In genomic region chr14:77980475-77981321, GRCh38 we compare ENCODE assay signal across 8 cellular contexts.
DNase-seq lines count a peak whose midpoint lies in the region; ATAC-seq and TF ChIP-seq lines count a peak whose summit lies in the region.

No MANE protein-coding gene starts in this region.

- H3K27me3 ChIP-seq in HUES6 (ENCODE audit: control insufficient read depth, insufficient read depth, low read length) (peaks cover 20% of the 10 kb centered on the region), iPS DF 6.9 (ENCODE audit: control insufficient read depth, insufficient read depth, low read length) (no peaks in the 10 kb centered on the region), gastrocnemius medialis (peaks cover 0 to 10% (median 0%) of the 10 kb centered on the region in 3 donors)

- no peaks in the 10 kb centered on the region for H3K4me1 Mint-ChIP-seq in activated T-helper 17 cell treated with anti-CD3 and anti-CD28 coated beads, Interleukin-2, amount 50 U/mL, for 72 hours

- H3K4me3 ChIP-seq in HUES6 (ENCODE audit: low read depth, low read length) (peak overlapping the region; percentile 55), iPS DF 6.9 (ENCODE audit: low read length) (peak overlapping the region; percentile 57; the same call in 1 of the 2 replicates), gastrocnemius medialis (peak overlapping the region; percentile 36 to 46 (median 41)), OCI-LY7 (ENCODE audit: low read depth, low read length, poor library complexity, severe bottlenecking) (no peak overlapping the region)

- DNase-seq in iPS DF 6.9 (ENCODE audit: low read depth, low spot score): no peak
- no peak for DNase-seq in gastrocnemius medialis
- DNase-seq in GM10248 (ENCODE audit: extremely low spot score): no peak
- DNase-seq in activated T-cell treated with anti-CD3 and anti-CD28 coated beads, Interleukin-2, amount 50 U/mL, for 1 hour: no peak
- DNase-seq in OCI-LY7 (ENCODE audit: low spot score): no peak
- no peak for DNase-seq in GM13977 (ENCODE audit: low spot score)

- TF ChIP-seq POLR2A in gastrocnemius medialis (IDR thresholded peaks at IDR 0.05): no peak

- H4K20me1 ChIP-seq in OCI-LY7 (ENCODE audit: insufficient read depth, low read length): no peaks in the 10 kb centered on the region

- WGBS in iPS DF 6.9 (ENCODE audit: insufficient coverage, insufficient read length): no CpG with 5 or more reads among the region's 45 CpGs

- H3K79me2 ChIP-seq in OCI-LY7 (ENCODE audit: insufficient read depth, low read depth, low read length): no peaks in the 10 kb centered on the region

- TF ChIP-seq CTCF in gastrocnemius medialis (IDR thresholded peaks at IDR 0.05 in 4 of 5, conservative IDR thresholded peaks at IDR 0.05 in 1 of 5): no peak
- no peak for TF ChIP-seq CTCF in GM10248 (IDR thresholded peaks at IDR 0.05; ENCODE audit: control extremely low read depth, extremely low read depth, low read depth, missing control alignments)
- no peak for TF ChIP-seq CTCF in OCI-LY7 (conservative IDR thresholded peaks at IDR 0.05; ENCODE audit: low read length)
- no peak for TF ChIP-seq CTCF in GM13977 (IDR thresholded peaks at IDR 0.05; ENCODE audit: extremely low read depth, insufficient read depth, missing control alignments)

- peak overlapping the region; percentile 1 for H3K4me3 Mint-ChIP-seq in activated T-helper 17 cell treated with anti-CD3 and anti-CD28 coated beads, Interleukin-2, amount 50 U/mL, for 72 hours

- no peaks in the 10 kb centered on the region for H3K36me3 ChIP-seq in HUES6 (ENCODE audit: control insufficient read depth, insufficient read depth, low read length)
- H3K36me3 ChIP-seq in iPS DF 6.9 (ENCODE audit: control insufficient read depth, insufficient read depth, low read length): no peaks in the 10 kb centered on the region
- H3K36me3 ChIP-seq in gastrocnemius medialis: no peaks in the 10 kb centered on the region
- H3K36me3 ChIP-seq in OCI-LY7 (ENCODE audit: insufficient read depth, low read length): no peaks in the 10 kb centered on the region

- H3K9me3 Mint-ChIP-seq in activated T-helper 17 cell treated with anti-CD3 and anti-CD28 coated beads, Interleukin-2, amount 50 U/mL, for 72 hours: no peaks in the 10 kb centered on the region

- peak overlapping the region; percentile 38 for H3K9ac ChIP-seq in HUES6 (ENCODE audit: low read length)

- CTCF ChIA-PET in GM10248 (lab: Yijun Ruan, JAX): no interaction called here
- CTCF ChIA-PET in OCI-LY7 (lab: Charles Lee; ENCODE audit: unreplicated experiment): no interaction called here

- no peak overlapping the region for H3K27ac Mint-ChIP-seq in activated T-helper 17 cell treated with anti-CD3 and anti-CD28 coated beads, Interleukin-2, amount 50 U/mL, for 72 hours

- no peaks in the 10 kb centered on the region for H3K36me3 Mint-ChIP-seq in activated T-helper 17 cell treated with anti-CD3 and anti-CD28 coated beads, Interleukin-2, amount 50 U/mL, for 72 hours (ENCODE audit: low read depth)

- no TSS peak for BruUV-seq in OCI-LY7 (replicated peaks; lab: Mats Ljungman, UMichigan)

- POLR2A ChIA-PET in GM10248 (lab: Yijun Ruan, JAX): no interaction called here
- POLR2A ChIA-PET in OCI-LY7 (lab: Charles Lee): no interaction called here

- no peak overlapping the region for H3K4me2 ChIP-seq in OCI-LY7 (ENCODE audit: low read length)

- H3K9me2 ChIP-seq in OCI-LY7 (ENCODE audit: insufficient read depth, low read length): no peaks in the 10 kb centered on the region

- intact Hi-C loops in gastrocnemius medialis (cut with DNase I; ENCODE audit: low total_unique reads): no loop called here
- intact Hi-C loops in OCI-LY7 (cut with micrococcal nuclease; ENCODE audit: unreplicated experiment): loop anchor here (10.0 kb wide), 1 partner anchor 326 kb away; no protein-coding TSS in a partner anchor

- no peak overlapping the region for H2AFZ ChIP-seq in OCI-LY7 (ENCODE audit: low read length)

- H3K9me3 ChIP-seq in HUES6 (ENCODE audit: control insufficient read depth, insufficient read depth, low read depth, low read length) (no peaks in the 10 kb centered on the region), iPS DF 6.9 (ENCODE audit: control insufficient read depth, insufficient read depth, low read length) (no peaks in the 10 kb centered on the region), gastrocnemius medialis (no peaks in the 10 kb centered on the region), OCI-LY7 (ENCODE audit: low read length) (no peaks in the 10 kb centered on the region)

- ATAC-seq in activated T-helper 17 cell treated with anti-CD3 and anti-CD28 coated beads, Interleukin-2, amount 50 U/mL, for 72 hours (replicated peaks): no peak
- no peak for ATAC-seq in gastrocnemius medialis

- no peak overlapping the region for H3K27ac ChIP-seq in HUES6 (ENCODE audit: low read depth, low read length)
- no peak overlapping the region for H3K27ac ChIP-seq in iPS DF 6.9 (ENCODE audit: low read length)
- H3K27ac ChIP-seq in gastrocnemius medialis: no peak overlapping the region
- no peak overlapping the region for H3K27ac ChIP-seq in OCI-LY7 (ENCODE audit: low read depth, low read length, poor library complexity, severe bottlenecking)

- H3K4me1 ChIP-seq in HUES6 (ENCODE audit: control insufficient read depth, insufficient read depth, low read length): peaks cover 14% of the 10 kb centered on the region
- H3K4me1 ChIP-seq in iPS DF 6.9 (ENCODE audit: control insufficient read depth, insufficient read depth, low read length): peaks cover 5% of the 10 kb centered on the region; the same call in 1 of the 2 replicates
- H3K4me1 ChIP-seq in gastrocnemius medialis: peaks cover 3 to 4% of the 10 kb centered on the region in 2 donors
- H3K4me1 ChIP-seq in OCI-LY7 (ENCODE audit: insufficient read depth, low read length, poor library complexity, severe bottlenecking): no peaks in the 10 kb centered on the region

- in situ Hi-C loops in gastrocnemius medialis (cut with MboI; ENCODE audit: low sequenced_read_pairs in 4 of 4): no loop called here
- in situ Hi-C loops in GM13977 (cut with MboI; ENCODE audit: low pct_unique_long_range_greater_than_20kb, low sequenced_read_pairs, unreplicated experiment): loop anchor here (25.0 kb wide), 1 partner anchor 318 kb away; no protein-coding TSS in a partner anchor

- H3K27me3 Mint-ChIP-seq in activated T-helper 17 cell treated with anti-CD3 and anti-CD28 coated beads, Interleukin-2, amount 50 U/mL, for 72 hours: peaks cover 28% of the 10 kb centered on the region
